In genomic region chr3:23837691-23838090, GRCh38 we compare ENCODE assay signal across 23 cellular contexts. TPM values are rescaled to one million over a fixed set of nuclear protein-coding genes. Genes with fewer than 3 reads are reported as not detected.
A peak's percentile ranks its signal among the peaks of the same experiment; 100 is the strongest.
DNase-seq lines count a peak whose midpoint lies in the region; ATAC-seq and FAIRE-seq lines count a peak whose summit lies in the region.
"Had no signal": no experiment of that assay in that cellular context is flagged by ENCODE, and none has a peak within 500 bp of the region (broad histone marks: within the 10 kb centered on the region; RNA-seq: fewer than 3 reads in every experiment).

No MANE protein-coding gene starts in this region.

- peak; percentile 48 for ATAC-seq in GM18502 (IDR thresholded peaks at IDR 0.05; ENCODE audit: poor library complexity, unreplicated experiment)
- ATAC-seq in GM19351 (IDR thresholded peaks at IDR 0.05; ENCODE audit: unreplicated experiment) = peak; percentile 62
- ATAC-seq in HG02642 (IDR thresholded peaks at IDR 0.05; ENCODE audit: poor library complexity, unreplicated experiment) = peak; percentile 42
- peak; percentile 47 for ATAC-seq in HG03457 (IDR thresholded peaks at IDR 0.05; ENCODE audit: unreplicated experiment)
- no peak for ATAC-seq in HG03521 (IDR thresholded peaks at IDR 0.05; ENCODE audit: unreplicated experiment)
- ATAC-seq: activated T-cell treated with anti-CD3 and anti-CD28 coated beads, Interleukin-2, amount 50 U/mL, for 4 hours; pancreas; right cardiac atrium had no signal

- no peak for DNase-seq in NCI-H446 treated with DMSO at 0.1 percent for 48 hours (lab: John Stamatoyannopoulos, UW)
- DNase-seq in small intestine = no peak
- no peak for DNase-seq in MG63
- DNase-seq: activated naive CD4-positive, alpha-beta T cell; activated T-cell treated with anti-CD3 and anti-CD28 coated beads, Interleukin-2, amount 50 U/mL, for 4 hours; BE2C; DMS53; effector CD4-positive, alpha-beta T cell; GDM1; heart left ventricle; Karpas-422; NCI-H526; pancreas; right cardiac atrium; stimulated activated CD4-positive, alpha-beta T cell treated with anti-CD3 and anti-CD28 coated beads, Interleukin-4, amount 100 ng/mL, for 4 hours had no signal

- no peak overlapping the region for H3K4me3 ChIP-seq in small intestine (ENCODE audit: low read depth in 1 of 2, low read length in 2 of 2)
- H3K4me3 ChIP-seq in MG63 = no peak overlapping the region
- H3K4me3 ChIP-seq: heart left ventricle, pancreas, SJSA1, vagina had no signal

- H3K27ac ChIP-seq in small intestine (ENCODE audit: low read depth in 1 of 2, low read length in 1 of 2) = no peak overlapping the region
- H3K27ac ChIP-seq: epithelial cell of prostate, heart left ventricle, pancreas, SJSA1, vagina had no signal

- 73 to 81% (median 78%) methylated on average over 1 of the region's 1 CpG for WGBS in small intestine, 3 donors

- H3K27me3 ChIP-seq in small intestine (ENCODE audit: control insufficient read depth in 2 of 2, insufficient read depth in 2 of 2, low read length in 2 of 2) (no peaks in the 10 kb centered on the region), MG63 (no peaks in the 10 kb centered on the region)
- H3K27me3 ChIP-seq: BE2C, heart left ventricle, pancreas, SJSA1, vagina had no signal

- no peak for FAIRE-seq in small intestine (lab: Jason Lieb, UNC)
- FAIRE-seq: pancreas had no signal

- H3K36me3 ChIP-seq in small intestine (ENCODE audit: control insufficient read depth in 2 of 2, insufficient read depth in 2 of 2, low read length in 2 of 2) (no peaks in the 10 kb centered on the region), MG63 (no peaks in the 10 kb centered on the region)
- H3K36me3 ChIP-seq: BE2C, heart left ventricle, pancreas, SJSA1, vagina had no signal

- H3K4me1 ChIP-seq in small intestine (ENCODE audit: control insufficient read depth in 2 of 2, insufficient read depth in 1 of 2, low read depth in 1 of 2, low read length in 1 of 2) = peaks cover 0 to 6% of the 10 kb centered on the region in 2 donors
- H3K4me1 ChIP-seq: BE2C, SJSA1 had no signal

- no peaks in the 10 kb centered on the region for H3K9me3 ChIP-seq in small intestine (ENCODE audit: control insufficient read depth, low read depth)
- H3K9me3 ChIP-seq in MG63 = no peaks in the 10 kb centered on the region
- H3K9me3 ChIP-seq: BE2C, heart left ventricle, pancreas, SJSA1, vagina had no signal

RNA-seq across cellular contexts. Expression of gene UBE2E1, which starts 31.9 kb away (rescaled TPM):
- 10 to 100 TPM; 52.4 to 81.2 (median 55.7) TPM for polyA plus RNA-seq in small intestine
- total RNA-seq in MG63 (2014; rRNA removed; shearing (Covaris generic); ENCODE audit: low replicate concordance) = 81.6 and 95.0 TPM in 2 replicates
